Comparison of ENCODE assay signal across 11 cellular contexts in genomic region chr7:88090671-88091070, GRCh38.
DNase-seq lines count a peak whose midpoint lies in the region; ATAC-seq, FAIRE-seq and TF ChIP-seq lines count a peak whose summit lies in the region.
"Had no signal": no experiment of that assay in that cellular context is flagged by ENCODE, and none has a peak within 500 bp of the region (broad histone marks: within the 10 kb centered on the region; RNA-seq: fewer than 3 reads in every experiment).

No MANE protein-coding gene starts in this region.

- no peak for FAIRE-seq in astrocyte (lab: Jason Lieb, UNC)

- no peaks in the 10 kb centered on the region for H4K20me1 ChIP-seq in astrocyte (ENCODE audit: insufficient read depth, low read length)

- no peak for TF ChIP-seq CTCF in astrocyte (IDR thresholded peaks at IDR 0.05; ENCODE audit: insufficient read depth, low read depth, low read length)

- no peaks in the 10 kb centered on the region for H3K4me1 Mint-ChIP-seq in astrocyte (ENCODE audit: low read depth, unreplicated experiment)
- H3K4me1 Mint-ChIP-seq: stimulated activated naive B cell treated with anti-CD40 and anti-IgM and Interleukin-4, amounts not matched to agents 10 μg/mL and 1 μg/mL and 100 μg/mL, for 72 hours had no signal

- no peak overlapping the region for H3K4me3 Mint-ChIP-seq in astrocyte (ENCODE audit: unreplicated experiment)
- H3K4me3 Mint-ChIP-seq: stimulated activated naive B cell treated with anti-CD40 and anti-IgM and Interleukin-4, amounts not matched to agents 10 μg/mL and 1 μg/mL and 100 μg/mL, for 72 hours had no signal

- H2AFZ ChIP-seq in astrocyte (ENCODE audit: low read depth, low read length) = no peak overlapping the region

- no peaks in the 10 kb centered on the region for H3K27me3 ChIP-seq in astrocyte (ENCODE audit: insufficient read depth, low read length)

- no peaks in the 10 kb centered on the region for H3K36me3 Mint-ChIP-seq in astrocyte (ENCODE audit: low read depth, unreplicated experiment)
- H3K36me3 Mint-ChIP-seq: stimulated activated naive B cell treated with anti-CD40 and anti-IgM and Interleukin-4, amounts not matched to agents 10 μg/mL and 1 μg/mL and 100 μg/mL, for 72 hours had no signal

- DNase-seq in astrocyte (ENCODE audit: low read depth) (peak; percentile 10), posterior cingulate gyrus (no peak), occipital lobe (lab: John Stamatoyannopoulos, UW) (no peak), mucosa of gallbladder (ENCODE audit: low spot score) (no peak), HK-2 (ENCODE audit: unreplicated experiment) (no peak)
- DNase-seq: COR-L47; lower lobe of right lung; stimulated activated naive B cell treated with anti-CD40 and anti-IgM and Interleukin-4, amounts not matched to agents 10 μg/mL and 1 μg/mL and 100 μg/mL, for 72 hours had no signal

- no peak overlapping the region for H3K4me3 ChIP-seq in astrocyte (ENCODE audit: insufficient read depth, low read depth, low read length)
- H3K4me3 ChIP-seq: lower lobe of right lung had no signal

- ATAC-seq in GM18498 (IDR thresholded peaks at IDR 0.05; ENCODE audit: unreplicated experiment) (peak; percentile 78), GM19351 (IDR thresholded peaks at IDR 0.05; ENCODE audit: unreplicated experiment) (peak; percentile 64), HG03066 (IDR thresholded peaks at IDR 0.05; ENCODE audit: low read depth, unreplicated experiment) (peak; percentile 63)
- ATAC-seq: lower lobe of right lung; stimulated activated naive B cell treated with anti-CD40 and anti-IgM and Interleukin-4, amounts not matched to agents 10 μg/mL and 1 μg/mL and 100 μg/mL, for 72 hours had no signal

- no peaks in the 10 kb centered on the region for H3K9me3 Mint-ChIP-seq in astrocyte (ENCODE audit: unreplicated experiment)
- H3K9me3 Mint-ChIP-seq: stimulated activated naive B cell treated with anti-CD40 and anti-IgM and Interleukin-4, amounts not matched to agents 10 μg/mL and 1 μg/mL and 100 μg/mL, for 72 hours had no signal

- no peaks in the 10 kb centered on the region for H3K4me1 ChIP-seq in astrocyte (ENCODE audit: insufficient read depth, low read length)
- H3K4me1 ChIP-seq: lower lobe of right lung had no signal

- H3K36me3 ChIP-seq in astrocyte (ENCODE audit: insufficient read depth, low read length) = no peaks in the 10 kb centered on the region
- H3K36me3 ChIP-seq: lower lobe of right lung had no signal

- intact Hi-C loops in posterior cingulate gyrus (cut with DNase I) = no loop called here

- H3K79me2 ChIP-seq in astrocyte (ENCODE audit: insufficient read depth, low read length) = no peaks in the 10 kb centered on the region

- H3K9me3 ChIP-seq in astrocyte (ENCODE audit: insufficient read depth, low read depth, low read length) = no peaks in the 10 kb centered on the region
- H3K9me3 ChIP-seq: lower lobe of right lung had no signal

- H3K9ac ChIP-seq in astrocyte (ENCODE audit: low read length) = no peak overlapping the region

- no peak overlapping the region for H3K27ac ChIP-seq in astrocyte (ENCODE audit: low read depth, low read length)
- H3K27ac ChIP-seq: lower lobe of right lung had no signal

- no peak overlapping the region for H3K27ac Mint-ChIP-seq in astrocyte (ENCODE audit: unreplicated experiment)
- H3K27ac Mint-ChIP-seq: stimulated activated naive B cell treated with anti-CD40 and anti-IgM and Interleukin-4, amounts not matched to agents 10 μg/mL and 1 μg/mL and 100 μg/mL, for 72 hours had no signal

- H3K27me3 Mint-ChIP-seq in astrocyte (ENCODE audit: low read depth, unreplicated experiment) = no peaks in the 10 kb centered on the region
- H3K27me3 Mint-ChIP-seq: stimulated activated naive B cell treated with anti-CD40 and anti-IgM and Interleukin-4, amounts not matched to agents 10 μg/mL and 1 μg/mL and 100 μg/mL, for 72 hours had no signal

- H3K4me2 ChIP-seq in astrocyte (ENCODE audit: low read length) = no peak overlapping the region
